1 cellular context compared by ENCODE assay signal in the genomic region with DNA sequence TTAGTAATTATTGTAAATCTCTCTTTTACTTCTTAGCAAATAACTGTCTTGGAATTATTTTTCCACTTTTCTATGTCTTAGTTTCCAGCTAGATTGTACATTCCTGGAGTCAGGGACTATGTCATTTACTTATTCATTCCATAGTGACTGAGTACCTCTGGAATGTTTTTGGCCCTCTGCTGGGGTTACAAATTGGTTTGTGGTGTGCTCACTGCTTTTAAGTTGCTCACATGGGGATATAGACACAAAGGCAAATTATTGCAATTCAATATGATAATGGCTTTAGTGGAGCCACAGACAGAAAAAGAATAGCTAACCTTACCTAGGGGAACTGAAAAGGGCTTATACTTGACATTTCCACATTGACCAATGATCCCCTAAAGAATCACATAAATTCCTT.
TF ChIP-seq lines count a peak whose summit lies in the region.

No MANE protein-coding gene starts in this region.

TF ChIP-seq in IMR-90, 13 proteins besides CTCF, POLR2A, EP300 and RAD21:
- peak; percentile 63; the same call in 1 of the 2 replicates for TF ChIP-seq FOS (IDR thresholded peaks at IDR 0.05; ENCODE audit: low read depth, low read length)
- TF ChIP-seq BHLHE40 (IDR thresholded peaks at IDR 0.05; ENCODE audit: low read depth, low read length) = 0 out of 2 replicates have a peak, but pooled peaks have one; percentile 33
- TF ChIP-seq SMC3 (IDR thresholded peaks at IDR 0.05; ENCODE audit: low read depth, low read length) = no peak
- no peak for TF ChIP-seq MXI1 (IDR thresholded peaks at IDR 0.05; ENCODE audit: borderline replicate concordance, low read depth, low read length)
- no peak for TF ChIP-seq CHD1 (IDR thresholded peaks at IDR 0.05; ENCODE audit: low read depth, low read length)
- TF ChIP-seq MAFK (IDR thresholded peaks at IDR 0.05; ENCODE audit: low read depth, low read length) = no peak
